In genomic region chr2:211609127-211609526, GRCh38 we compare ENCODE assay signal across 23 cellular contexts.
DNase-seq lines count a peak whose midpoint lies in the region; ATAC-seq, FAIRE-seq and TF ChIP-seq lines count a peak whose summit lies in the region.
"Had no signal": no experiment of that assay in that cellular context is flagged by ENCODE, and none has a peak within 500 bp of the region (broad histone marks: within the 10 kb centered on the region; RNA-seq: fewer than 3 reads in every experiment).

No MANE protein-coding gene starts in this region.

- H4K91ac ChIP-seq in H1 (replicated peaks; ENCODE audit: insufficient read length, low read length), result no peak overlapping the region

- H4K20me1 ChIP-seq in HepG2 (ENCODE audit: insufficient read depth, low read length), result no peaks in the 10 kb centered on the region
- no peaks in the 10 kb centered on the region for H4K20me1 ChIP-seq in H1 (replicated peaks in 1 of 2; ENCODE audit: control insufficient read depth in 1 of 2, insufficient read depth in 2 of 2, low read length in 2 of 2)

- H3K14ac ChIP-seq in H1 (ENCODE audit: insufficient read length), result no peak overlapping the region

- TF ChIP-seq EP300 in HepG2 (IDR thresholded peaks at IDR 0.05; ENCODE audit: low read depth in 2 of 2, low read length in 2 of 2), result no peak
- TF ChIP-seq EP300 in HepG2 (CRISPR knock-in tag; IDR thresholded peaks at IDR 0.05; ENCODE audit: borderline replicate concordance), result no peak
- no peak for TF ChIP-seq EP300 in H1 (IDR thresholded peaks at IDR 0.05; ENCODE audit: borderline replicate concordance in 1 of 2, low read depth in 2 of 2, low read length in 2 of 2)

- H3K9me3 Mint-ChIP-seq in mesothelial cell of epicardium (peaks cover 15% of the 10 kb centered on the region), CD14-positive monocyte (peaks cover 0 to 3% (median 0%) of the 10 kb centered on the region in 7 donors)

- H2BK120ac ChIP-seq in H1 (replicated peaks; ENCODE audit: low read depth, low read length), result no peak overlapping the region

- H4K5ac ChIP-seq in H1 (ENCODE audit: insufficient read length, low read depth, low read length), result no peak overlapping the region

- H3K4me2 ChIP-seq in HepG2 (ENCODE audit: low read depth, low read length) (no peak overlapping the region), H1 (ENCODE audit: insufficient read depth in 1 of 2, low read depth in 2 of 2, low read length in 2 of 2) (no peak overlapping the region)
- H3K4me2 ChIP-seq: SK-N-SH had no signal

- no peak overlapping the region for H2BK12ac ChIP-seq in H1 (ENCODE audit: low read depth, low read length)

- H3K36me3 ChIP-seq in HepG2 (replicated peaks in 1 of 2; ENCODE audit: control insufficient read depth in 1 of 2, insufficient read depth in 2 of 2, low read length in 2 of 2) (no peaks in the 10 kb centered on the region), right lobe of liver (no peaks in the 10 kb centered on the region), H1 (ENCODE audit: control insufficient read depth in 2 of 4, insufficient read depth in 4 of 4, low read length in 3 of 4) (no peaks in the 10 kb centered on the region), brain microvascular endothelial cell (replicated peaks) (no peaks in the 10 kb centered on the region)

- H3K9me3 ChIP-seq in HepG2 (ENCODE audit: low read length), result no peaks in the 10 kb centered on the region
- no peaks in the 10 kb centered on the region for H3K9me3 ChIP-seq in right lobe of liver
- no peaks in the 10 kb centered on the region for H3K9me3 ChIP-seq in H1 (ENCODE audit: insufficient read depth in 2 of 2, low read depth in 1 of 2, low read length in 1 of 2)
- H3K9me3 ChIP-seq: SK-N-SH had no signal

- no peaks in the 10 kb centered on the region for H3K27me3 ChIP-seq in HepG2 (ENCODE audit: control insufficient read depth in 1 of 2, insufficient read depth in 2 of 2, low read length in 2 of 2)
- H3K27me3 ChIP-seq in right lobe of liver, result no peaks in the 10 kb centered on the region
- no peaks in the 10 kb centered on the region for H3K27me3 ChIP-seq in H1 (replicated peaks in 1 of 4; ENCODE audit: control insufficient read depth in 3 of 4, extremely low read depth in 1 of 4, insufficient read depth in 3 of 4, low read length in 3 of 4)
- no peaks in the 10 kb centered on the region for H3K27me3 ChIP-seq in brain microvascular endothelial cell (replicated peaks)

- H3K79me2 ChIP-seq in HepG2 (ENCODE audit: insufficient read depth, low read length) (no peaks in the 10 kb centered on the region), H1 (ENCODE audit: control insufficient read depth in 1 of 2, insufficient read depth in 2 of 2, low read length in 2 of 2) (no peaks in the 10 kb centered on the region)

- CTCF ChIA-PET in HepG2 (lab: Yijun Ruan, JAX; ENCODE audit: low intra/inter-chr PET ratio, low total read pairs), result no interaction called here
- CTCF ChIA-PET in H1 (lab: Charles Lee; ENCODE audit: partially characterized antibody), result no interaction called here
- CTCF ChIA-PET in GM10248 (lab: Yijun Ruan, JAX), result no interaction called here

- no TSS peak for BruUV-seq in HepG2 (replicated peaks; lab: Mats Ljungman, UMichigan)

- no peak overlapping the region for H3K27ac ChIP-seq in HepG2 (ENCODE audit: extremely low read length, insufficient read depth, low read length)
- no peak overlapping the region for H3K27ac ChIP-seq in right lobe of liver
- H3K27ac ChIP-seq in H1 (ENCODE audit: low read depth, low read length), result no peak overlapping the region
- H3K27ac ChIP-seq in brain microvascular endothelial cell, result no peak overlapping the region

- H3K9ac ChIP-seq in HepG2 (ENCODE audit: insufficient read depth, low read depth, low read length) (no peak overlapping the region), H1 (replicated peaks in 1 of 4; ENCODE audit: extremely low read depth in 1 of 4, low read depth in 3 of 4, low read length in 3 of 4) (no peak overlapping the region)
- H3K9ac ChIP-seq: SK-N-SH had no signal

- intact Hi-C loops in HepG2 (cut with micrococcal nuclease; ENCODE audit: unreplicated experiment) (no loop called here), right lobe of liver (cut with DNase I) (no loop called here), CD14-positive monocyte (cut with micrococcal nuclease) (no loop called here)

- TF ChIP-seq CTCF in HepG2 (CRISPR knock-in tag; IDR thresholded peaks at IDR 0.05) (no peak), right lobe of liver (IDR thresholded peaks at IDR 0.05) (no peak), H1 (IDR thresholded peaks at IDR 0.05; ENCODE audit: control extremely low read depth in 1 of 3, insufficient read depth in 1 of 3, low read depth in 1 of 3, low read length in 3 of 3) (no peak), mesothelial cell of epicardium (IDR thresholded peaks at IDR 0.05; ENCODE audit: unreplicated experiment) (no peak), GM10248 (IDR thresholded peaks at IDR 0.05; ENCODE audit: control extremely low read depth, extremely low read depth, low read depth, missing control alignments) (no peak), CD14-positive monocyte (IDR thresholded peaks at IDR 0.05) (no peak), brain microvascular endothelial cell (IDR thresholded peaks at IDR 0.05; ENCODE audit: low read depth, low read length, missing control alignments) (no peak)

- H3K56ac ChIP-seq in H1 (replicated peaks; ENCODE audit: insufficient read length, low read depth, low read length), result no peak overlapping the region

- H3K27me3 Mint-ChIP-seq in mesothelial cell of epicardium (ENCODE audit: low read depth) (no peaks in the 10 kb centered on the region), CD14-positive monocyte (ENCODE audit: low read depth in 3 of 3) (no peaks in the 10 kb centered on the region)

- H3K23me2 ChIP-seq in H1 (ENCODE audit: low read depth, low read length), result no peaks in the 10 kb centered on the region

- no peak overlapping the region for H2AK5ac ChIP-seq in H1 (ENCODE audit: low read depth, low read length)

- in situ Hi-C loops in HepG2 (cut with HindIII; ENCODE audit: extremely low pct_ligation_motif_present, low pct_unique_long_range_greater_than_20kb), result no loop called here
- in situ Hi-C loops in brain microvascular endothelial cell (cut with HindIII; ENCODE audit: low pct_ligation_motif_present, low sequenced_read_pairs), result no loop called here

- H3K4me1 ChIP-seq in HepG2 (ENCODE audit: insufficient read depth, low read length) (no peaks in the 10 kb centered on the region), right lobe of liver (no peaks in the 10 kb centered on the region), H1 (replicated peaks in 1 of 4; ENCODE audit: control insufficient read depth in 3 of 4, insufficient read depth in 4 of 4, low read length in 3 of 4) (peaks cover 0 to 3% (median 2%) of the 10 kb centered on the region in 4 experiments; a peak in 1 of 7 replicates)

- H2BK15ac ChIP-seq in H1 (ENCODE audit: low read length), result no peak overlapping the region

- H3K18ac ChIP-seq in H1 (ENCODE audit: extremely low read depth, low read length), result no peak overlapping the region

- H3K36me3 Mint-ChIP-seq in mesothelial cell of epicardium (peaks cover 4% of the 10 kb centered on the region), CD14-positive monocyte (no peaks in the 10 kb centered on the region)

- peaks cover 22% of the 10 kb centered on the region for H3K4me1 Mint-ChIP-seq in mesothelial cell of epicardium
- no peaks in the 10 kb centered on the region for H3K4me1 Mint-ChIP-seq in CD14-positive monocyte

- H2AFZ ChIP-seq in HepG2 (ENCODE audit: low read length), result no peak overlapping the region
- H2AFZ ChIP-seq in H1 (ENCODE audit: low read length), result 0 out of 2 replicates have a peak overlapping the region, but pooled peaks have one; percentile 63

- H3K4me3 ChIP-seq in HepG2 (replicated peaks in 1 of 3; ENCODE audit: insufficient read depth in 1 of 3, low read depth in 2 of 3, low read length in 3 of 3) (no peak overlapping the region), right lobe of liver (no peak overlapping the region), H1 (ENCODE audit: extremely low read depth in 1 of 4, insufficient read depth in 2 of 4, low read depth in 3 of 4, low read length in 4 of 4) (no peak overlapping the region), brain microvascular endothelial cell (ENCODE audit: low read depth, low read length) (no peak overlapping the region)

- POLR2A ChIA-PET in HepG2 (lab: Yijun Ruan, JAX), result no interaction called here
- POLR2A ChIA-PET in H1 (lab: Charles Lee; ENCODE audit: partially characterized antibody), result no interaction called here
- POLR2A ChIA-PET in GM10248 (lab: Yijun Ruan, JAX), result no interaction called here

- H3K4ac ChIP-seq in H1 (replicated peaks; ENCODE audit: insufficient read length, low read depth, low read length), result no peak overlapping the region

- H3K4me3 Mint-ChIP-seq in mesothelial cell of epicardium (no peak overlapping the region), CD14-positive monocyte (no peak overlapping the region)

- H3K27ac Mint-ChIP-seq in mesothelial cell of epicardium (peak overlapping the region; percentile 74), CD14-positive monocyte (no peak overlapping the region)

- FAIRE-seq in HepG2 (lab: Jason Lieb, UNC), result no peak
- no peak for FAIRE-seq in H1 (lab: Jason Lieb, UNC)
- FAIRE-seq: GM12892, GM18507 had no signal

- ATAC-seq in HepG2 (no peak), right lobe of liver (no peak), HG02763 (IDR thresholded peaks at IDR 0.05; ENCODE audit: unreplicated experiment) (no peak)
- ATAC-seq: Panc1 had no signal

- DNase-seq in HepG2 (ENCODE audit: low spot score) (no peak), right lobe of liver (no peak), H1 (ENCODE audit: low read depth in 1 of 2, low spot score in 2 of 2) (no peak), mesothelial cell of epicardium (ENCODE audit: low spot score in 2 of 2, unreplicated experiment in 2 of 2) (no peak), GM10248 (ENCODE audit: extremely low spot score) (no peak), CD14-positive monocyte (ENCODE audit: low spot score) (no peak), brain microvascular endothelial cell (no peak)
- DNase-seq: 8988T; AML-193; DMS 273 treated with DMSO at 0.1 percent for 48 hours; DMS79 treated with DMSO at 0.1 percent for 48 hours; KG1; NCI-H1092 treated with DMSO at 0.1 percent for 48 hours; NCI-H1436 treated with DMSO at 0.1 percent for 48 hours; NCI-H1930; NCI-H748 treated with DMSO at 0.1 percent for 48 hours; NK-92 treated with Interleukin-12 subunit alpha and Interleukin-12 subunit beta, amount 100 ng/mL, for 24 hours; SIG-M5; SK-N-SH had no signal

- TF ChIP-seq RAD21 in HepG2 (CRISPR knock-in tag; IDR thresholded peaks at IDR 0.05) (no peak), H1 (IDR thresholded peaks at IDR 0.05 in 1 of 2, conservative IDR thresholded peaks at IDR 0.05 in 1 of 2; ENCODE audit: low read depth in 2 of 2, low read length in 2 of 2) (no peak)

- H3K79me1 ChIP-seq in H1 (ENCODE audit: low read depth, low read length), result no peaks in the 10 kb centered on the region

- H4K8ac ChIP-seq in H1 (ENCODE audit: extremely low read depth, insufficient read depth, low read length), result no peak overlapping the region

- H2BK5ac ChIP-seq in H1 (ENCODE audit: low read depth, low read length), result no peak overlapping the region

- no peak for TF ChIP-seq POLR2A in HepG2 (IDR thresholded peaks at IDR 0.05; ENCODE audit: insufficient read depth in 1 of 2, low read depth in 2 of 2, low read length in 2 of 2)
- TF ChIP-seq POLR2A in right lobe of liver (IDR thresholded peaks at IDR 0.05), result no peak
- TF ChIP-seq POLR2A in H1 (IDR thresholded peaks at IDR 0.05; ENCODE audit: control extremely low read depth in 1 of 2, low read depth in 2 of 2, low read length in 2 of 2), result no peak

- H2BK20ac ChIP-seq in H1 (ENCODE audit: low read length), result no peak overlapping the region

- H3K23ac ChIP-seq in H1 (ENCODE audit: insufficient read length), result no peak overlapping the region

Comparison
In these comparisons a context has a peak if more than half of its experiments do, and no peak if none do; other contexts are left out.
1. Of the 41 proteins assayed by ChIP-seq in both HepG2 and H1: peak only in HepG2: none; only in H1: SP1; in both: none; in neither: 40.